ENCODE assay signal across 24 cellular contexts in genomic region chr3:55789516-55789915, GRCh38.
"Had no signal": no experiment of that assay in that cellular context is flagged by ENCODE, and none has a peak within 500 bp of the region (broad histone marks: within the 10 kb centered on the region; RNA-seq: fewer than 3 reads in every experiment).

No MANE protein-coding gene starts in this region.

- H3K4me3 ChIP-seq: body of pancreas, colonic mucosa had no signal

- H3K27me3 ChIP-seq: body of pancreas, colonic mucosa had no signal

- H3K27ac ChIP-seq: body of pancreas, colonic mucosa had no signal

- ATAC-seq: activated CD4-positive, alpha-beta T cell treated with anti-CD3 and anti-CD28 coated beads for 36 hours; activated CD8-positive, alpha-beta memory T cell treated with anti-CD3 and anti-CD28 coated beads, Interleukin-2, amount 10 ng/mL, durations not matched to agents 7 days and 5 days; activated CD8-positive, alpha-beta T cell treated with anti-CD3 and anti-CD28 coated beads, Interleukin-2, amount 10 ng/mL, durations not matched to agents 7 days and 5 days; body of pancreas; esophagus mucosa had no signal

- DNase-seq: activated CD4-positive, alpha-beta memory T cell treated with anti-CD3 and anti-CD28 coated beads for 36 hours; activated CD4-positive, alpha-beta T cell treated with anti-CD3 and anti-CD28 coated beads for 36 hours; activated CD4-positive, alpha-beta T cell treated with anti-CD3 and anti-CD28 coated beads, Interleukin-2, amount 10 ng/mL, durations not matched to agents 24 days and 14 days; activated CD4-positive, CD25-positive, alpha-beta regulatory T cell; activated CD4-positive, CD25-positive, alpha-beta regulatory T cell treated with anti-CD3 and anti-CD28 coated beads, Interleukin-2, amount 50 U/mL, for 72 hours; activated CD8-positive, alpha-beta memory T cell treated with anti-CD3 and anti-CD28 coated beads, Interleukin-2, amount 10 ng/mL, durations not matched to agents 7 days and 5 days; activated CD8-positive, alpha-beta memory T cell treated with anti-CD3 and anti-CD28 coated beads, Interleukin-2, amount 50 U/mL, for 4 hours; activated CD8-positive, alpha-beta T cell treated with anti-CD3 and anti-CD28 coated beads, Interleukin-2, amount 10 ng/mL, durations not matched to agents 7 days and 5 days; activated effector memory CD4-positive, alpha-beta T cell treated with anti-CD3 and anti-CD28 coated beads, Interleukin-2, amount 50 U/mL, for 16 hours; activated naive CD4-positive, alpha-beta T cell treated with anti-CD3 and anti-CD28 coated beads for 36 hours; activated naive CD8-positive, alpha-beta T cell treated with anti-CD3 and anti-CD28 coated beads, Interleukin-2, amount 10 ng/mL, durations not matched to agents 7 days and 5 days; activated T-cell treated with anti-CD3 and anti-CD28 coated beads, Interleukin-2, amount 50 U/mL, for 1 hour; activated T-cell treated with anti-CD3 and anti-CD28 coated beads, Interleukin-2, amount 50 U/mL, for 48 hours; amniotic stem cell; aorta; body of pancreas; caudate nucleus; cerebellar nuclear complex; colonic mucosa; effector CD8-positive, alpha-beta T cell; foreskin fibroblast; head of caudate nucleus; T-helper 2 cell had no signal

- H3K9me3 ChIP-seq: body of pancreas, colonic mucosa had no signal

- H3K4me1 ChIP-seq: body of pancreas, colonic mucosa had no signal

- H3K36me3 ChIP-seq: colonic mucosa had no signal
